Comparison of ENCODE assay signal across 1 cellular context in genomic region chr7:45972629-45973312, GRCh38.
TF ChIP-seq lines count a peak whose summit lies in the region.

No MANE protein-coding gene starts in this region.

TF ChIP-seq in HepG2, 621 proteins besides CTCF, POLR2A, EP300 and RAD21 (continued from another document and continues in another):
- TF ChIP-seq, protein P1, sequence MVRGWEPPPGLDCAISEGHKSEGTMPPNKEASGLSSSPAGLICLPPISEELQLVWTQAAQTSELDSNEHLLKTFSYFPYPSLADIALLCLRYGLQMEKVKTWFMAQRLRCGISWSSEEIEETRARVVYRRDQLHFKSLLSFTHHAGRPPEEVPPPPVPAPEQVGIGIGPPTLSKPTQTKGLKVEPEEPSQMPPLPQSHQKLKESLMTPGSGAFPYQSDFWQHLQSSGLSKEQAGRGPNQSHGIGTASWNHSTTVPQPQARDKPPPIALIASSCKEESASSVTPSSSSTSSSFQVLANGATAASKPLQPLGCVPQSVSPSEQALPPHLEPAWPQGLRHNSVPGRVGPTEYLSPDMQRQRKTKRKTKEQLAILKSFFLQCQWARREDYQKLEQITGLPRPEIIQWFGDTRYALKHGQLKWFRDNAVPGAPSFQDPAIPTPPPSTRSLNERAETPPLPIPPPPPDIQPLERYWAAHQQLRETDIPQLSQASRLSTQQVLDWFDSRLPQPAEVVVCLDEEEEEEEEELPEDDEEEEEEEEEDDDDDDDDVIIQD (CRISPR knock-in tag; IDR thresholded peaks at IDR 0.05; ENCODE audit: low read depth): peak; percentile 65; the same call in 1 of the 2 replicates
- TF ChIP-seq ZBTB38 (CRISPR knock-in tag; IDR thresholded peaks at IDR 0.05): peak; percentile 74; the same call in 1 of the 2 replicates
- peak; percentile 41; the same call in 1 of the 2 replicates for TF ChIP-seq TFDP1 (CRISPR knock-in tag; IDR thresholded peaks at IDR 0.05; ENCODE audit: borderline replicate concordance)
- no peak for TF ChIP-seq SOX6 (IDR thresholded peaks at IDR 0.05)
- peak; percentile 89 for TF ChIP-seq SOX6 (CRISPR knock-in tag; IDR thresholded peaks at IDR 0.05)
- TF ChIP-seq ZNF614 (CRISPR knock-in tag; IDR thresholded peaks at IDR 0.05; ENCODE audit: borderline replicate concordance): no peak
- TF ChIP-seq ESRRA (CRISPR knock-in tag; IDR thresholded peaks at IDR 0.05; ENCODE audit: low read depth): 0 out of 2 replicates have a peak, but pooled peaks have one; percentile 36
- peak; percentile 42; the same call in 1 of the 2 replicates for TF ChIP-seq AHDC1 (CRISPR knock-in tag; IDR thresholded peaks at IDR 0.05; ENCODE audit: borderline replicate concordance)
- TF ChIP-seq ZBTB4 (CRISPR knock-in tag; IDR thresholded peaks at IDR 0.05; ENCODE audit: borderline replicate concordance): peak; percentile 30; the same call in 1 of the 2 replicates
- 0 out of 2 replicates have a peak, but pooled peaks have one; percentile 51 for TF ChIP-seq ZKSCAN8 (CRISPR knock-in tag; IDR thresholded peaks at IDR 0.05; ENCODE audit: borderline replicate concordance)
- TF ChIP-seq SPEN (CRISPR knock-in tag; IDR thresholded peaks at IDR 0.05; ENCODE audit: low read depth): peak; percentile 46; the same call in 1 of the 2 replicates
- TF ChIP-seq, protein P2, sequence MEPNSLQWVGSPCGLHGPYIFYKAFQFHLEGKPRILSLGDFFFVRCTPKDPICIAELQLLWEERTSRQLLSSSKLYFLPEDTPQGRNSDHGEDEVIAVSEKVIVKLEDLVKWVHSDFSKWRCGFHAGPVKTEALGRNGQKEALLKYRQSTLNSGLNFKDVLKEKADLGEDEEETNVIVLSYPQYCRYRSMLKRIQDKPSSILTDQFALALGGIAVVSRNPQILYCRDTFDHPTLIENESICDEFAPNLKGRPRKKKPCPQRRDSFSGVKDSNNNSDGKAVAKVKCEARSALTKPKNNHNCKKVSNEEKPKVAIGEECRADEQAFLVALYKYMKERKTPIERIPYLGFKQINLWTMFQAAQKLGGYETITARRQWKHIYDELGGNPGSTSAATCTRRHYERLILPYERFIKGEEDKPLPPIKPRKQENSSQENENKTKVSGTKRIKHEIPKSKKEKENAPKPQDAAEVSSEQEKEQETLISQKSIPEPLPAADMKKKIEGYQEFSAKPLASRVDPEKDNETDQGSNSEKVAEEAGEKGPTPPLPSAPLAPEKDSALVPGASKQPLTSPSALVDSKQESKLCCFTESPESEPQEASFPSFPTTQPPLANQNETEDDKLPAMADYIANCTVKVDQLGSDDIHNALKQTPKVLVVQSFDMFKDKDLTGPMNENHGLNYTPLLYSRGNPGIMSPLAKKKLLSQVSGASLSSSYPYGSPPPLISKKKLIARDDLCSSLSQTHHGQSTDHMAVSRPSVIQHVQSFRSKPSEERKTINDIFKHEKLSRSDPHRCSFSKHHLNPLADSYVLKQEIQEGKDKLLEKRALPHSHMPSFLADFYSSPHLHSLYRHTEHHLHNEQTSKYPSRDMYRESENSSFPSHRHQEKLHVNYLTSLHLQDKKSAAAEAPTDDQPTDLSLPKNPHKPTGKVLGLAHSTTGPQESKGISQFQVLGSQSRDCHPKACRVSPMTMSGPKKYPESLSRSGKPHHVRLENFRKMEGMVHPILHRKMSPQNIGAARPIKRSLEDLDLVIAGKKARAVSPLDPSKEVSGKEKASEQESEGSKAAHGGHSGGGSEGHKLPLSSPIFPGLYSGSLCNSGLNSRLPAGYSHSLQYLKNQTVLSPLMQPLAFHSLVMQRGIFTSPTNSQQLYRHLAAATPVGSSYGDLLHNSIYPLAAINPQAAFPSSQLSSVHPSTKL (CRISPR knock-in tag; IDR thresholded peaks at IDR 0.05): peak; percentile 87
- no peak for TF ChIP-seq MIER2 (CRISPR knock-in tag; IDR thresholded peaks at IDR 0.05)
- no peak for TF ChIP-seq LCORL (IDR thresholded peaks at IDR 0.05)
- peak; percentile 67 for TF ChIP-seq LCORL (CRISPR knock-in tag; IDR thresholded peaks at IDR 0.05)
- peak; percentile 95 for TF ChIP-seq SALL1 (CRISPR knock-in tag; IDR thresholded peaks at IDR 0.05)
- TF ChIP-seq RARA (CRISPR knock-in tag; IDR thresholded peaks at IDR 0.05): peak; percentile 83
- TF ChIP-seq FLYWCH1 (CRISPR knock-in tag; IDR thresholded peaks at IDR 0.05): no peak
- TF ChIP-seq MED1 (CRISPR knock-in tag; IDR thresholded peaks at IDR 0.05): peak; percentile 89
- TF ChIP-seq TEAD3 (CRISPR knock-in tag; optimal IDR thresholded peaks at IDR 0.05; ENCODE audit: borderline replicate concordance): peak; percentile 73
- no peak for TF ChIP-seq TAF15 (IDR thresholded peaks at IDR 0.05; ENCODE audit: low read depth, low read length, poor library complexity, severe bottlenecking)
- no peak; the same call in 1 of the 2 replicates for TF ChIP-seq MIER3 (CRISPR knock-in tag; IDR thresholded peaks at IDR 0.05; ENCODE audit: borderline replicate concordance)
- peak; percentile 79 for TF ChIP-seq ZNF644 (CRISPR knock-in tag; IDR thresholded peaks at IDR 0.05; ENCODE audit: low read depth)
- TF ChIP-seq ZKSCAN1 (IDR thresholded peaks at IDR 0.05; ENCODE audit: low read length): no peak
- TF ChIP-seq, protein P3, sequence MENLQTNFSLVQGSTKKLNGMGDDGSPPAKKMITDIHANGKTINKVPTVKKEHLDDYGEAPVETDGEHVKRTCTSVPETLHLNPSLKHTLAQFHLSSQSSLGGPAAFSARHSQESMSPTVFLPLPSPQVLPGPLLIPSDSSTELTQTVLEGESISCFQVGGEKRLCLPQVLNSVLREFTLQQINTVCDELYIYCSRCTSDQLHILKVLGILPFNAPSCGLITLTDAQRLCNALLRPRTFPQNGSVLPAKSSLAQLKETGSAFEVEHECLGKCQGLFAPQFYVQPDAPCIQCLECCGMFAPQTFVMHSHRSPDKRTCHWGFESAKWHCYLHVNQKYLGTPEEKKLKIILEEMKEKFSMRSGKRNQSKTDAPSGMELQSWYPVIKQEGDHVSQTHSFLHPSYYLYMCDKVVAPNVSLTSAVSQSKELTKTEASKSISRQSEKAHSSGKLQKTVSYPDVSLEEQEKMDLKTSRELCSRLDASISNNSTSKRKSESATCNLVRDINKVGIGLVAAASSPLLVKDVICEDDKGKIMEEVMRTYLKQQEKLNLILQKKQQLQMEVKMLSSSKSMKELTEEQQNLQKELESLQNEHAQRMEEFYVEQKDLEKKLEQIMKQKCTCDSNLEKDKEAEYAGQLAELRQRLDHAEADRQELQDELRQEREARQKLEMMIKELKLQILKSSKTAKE (CRISPR knock-in tag; IDR thresholded peaks at IDR 0.05; ENCODE audit: borderline replicate concordance): no peak
- TF ChIP-seq ZNF335 (CRISPR knock-in tag; IDR thresholded peaks at IDR 0.05): no peak
- TF ChIP-seq RORA (CRISPR knock-in tag; IDR thresholded peaks at IDR 0.05): no peak
- peak; percentile 79 for TF ChIP-seq NCOA2 (CRISPR knock-in tag; IDR thresholded peaks at IDR 0.05)
- peak; percentile 58 for TF ChIP-seq HNF1B (CRISPR knock-in tag; IDR thresholded peaks at IDR 0.05)
- TF ChIP-seq NR2F1 (CRISPR knock-in tag; IDR thresholded peaks at IDR 0.05): peak; percentile 28 to 61; a peak in 2 of 4 replicates
- no peak for TF ChIP-seq ZNF33A (CRISPR knock-in tag; IDR thresholded peaks at IDR 0.05; ENCODE audit: borderline replicate concordance)
- TF ChIP-seq ZBTB20 (CRISPR knock-in tag; IDR thresholded peaks at IDR 0.05; ENCODE audit: borderline replicate concordance, low read depth): no peak
- TF ChIP-seq ZNF317 (CRISPR knock-in tag; IDR thresholded peaks at IDR 0.05): peak; percentile 43
- TF ChIP-seq ZNF263 (CRISPR knock-in tag; IDR thresholded peaks at IDR 0.05): peak; percentile 55
- peak; percentile 62 for TF ChIP-seq ZBTB43 (CRISPR knock-in tag; conservative IDR thresholded peaks at IDR 0.05)
- no peak for TF ChIP-seq ZNF362 (CRISPR knock-in tag; IDR thresholded peaks at IDR 0.05; ENCODE audit: borderline replicate concordance)
